24 cellular contexts compared by ENCODE assay signal in the genomic region with DNA sequence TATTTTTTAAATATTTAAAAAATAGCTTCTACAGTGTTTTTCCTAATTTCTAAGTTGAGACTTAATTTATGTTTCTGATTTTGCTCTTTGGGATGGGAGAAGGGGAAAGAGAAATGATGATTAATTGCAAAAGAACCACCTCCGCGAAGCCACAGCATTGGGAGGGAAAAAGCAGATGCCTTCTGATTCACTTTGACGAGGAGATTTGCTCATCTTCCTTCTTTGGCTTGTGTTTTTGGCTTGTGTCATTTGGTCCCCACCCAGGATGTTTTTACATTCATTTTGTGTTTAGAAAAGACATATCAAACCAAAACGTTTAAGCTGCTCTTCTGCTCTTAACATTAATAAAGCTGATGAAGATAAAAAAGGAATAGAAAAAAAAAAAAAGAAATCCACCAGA.
"Had no signal": no experiment of that assay in that cellular context is flagged by ENCODE, and none has a peak within 500 bp of the region (broad histone marks: within the 10 kb centered on the region; RNA-seq: fewer than 3 reads in every experiment).

No MANE protein-coding gene starts in this region.

- DNase-seq: hypothalamus; immature natural killer cell; kidney; left colon; left lung; lower lobe of right lung; mammary epithelial cell; midbrain; mucosa of descending colon; naive thymus-derived CD4-positive, alpha-beta T cell; ovary; right lobe of liver; stimulated activated CD4-positive, alpha-beta T cell treated with anti-CD3 and anti-CD28 coated beads, Interleukin-1b, Interleukin-23, amount 100 ng/mL, for 48 hours; stimulated activated CD4-positive, alpha-beta T cell treated with anti-CD3 and anti-CD28 coated beads, Interleukin-2, amount 100 ng/mL, for 48 hours; stimulated activated naive B cell treated with anti-CD40 and anti-IgM and Interleukin-4, amounts not matched to agents 10 μg/mL and 1 μg/mL and 100 μg/mL, for 72 hours; stimulated activated naive CD8-positive, alpha-beta T cell treated with anti-CD3 and anti-CD28 coated beads, Interleukin-15, Interleukin-2, amounts not matched to agents 100 U/mL and 50 U/mL, for 24 hours; stomach; tibial artery; trophoblast cell; upper lobe of right lung had no signal

- H3K4me1 ChIP-seq: left lung, lower lobe of right lung, right atrium auricular region, right lobe of liver, stomach, tibial artery, upper lobe of right lung had no signal

- ATAC-seq: left colon; left lung; lower lobe of right lung; mucosa of descending colon; naive thymus-derived CD4-positive, alpha-beta T cell; natural killer cell treated with Interleukin-12 subunit alpha and Interleukin-12 subunit beta and Interleukin-15 and Interleukin-18, amount 100 ng/mL, for 72 hours; right lobe of liver; stimulated activated naive B cell treated with anti-CD40 and anti-IgM and Interleukin-4, amounts not matched to agents 10 μg/mL and 1 μg/mL and 100 μg/mL, for 72 hours; stimulated activated naive CD8-positive, alpha-beta T cell treated with anti-CD3 and anti-CD28 coated beads, Interleukin-15, Interleukin-2, amounts not matched to agents 100 U/mL and 50 U/mL, for 24 hours; upper lobe of right lung had no signal

- H3K4me2 ChIP-seq: smooth muscle cell had no signal

- H3K27me3 ChIP-seq: left lung, ovary, right atrium auricular region, right lobe of liver, stomach, tibial artery, upper lobe of right lung had no signal

- H3K36me3 ChIP-seq: left lung, lower lobe of right lung, ovary, right atrium auricular region, right lobe of liver, stomach, thoracic aorta, tibial artery, upper lobe of right lung had no signal

- H3K27ac ChIP-seq: left lung, lower lobe of right lung, ovary, right atrium auricular region, right lobe of liver, stomach, thoracic aorta, tibial artery, upper lobe of right lung had no signal

- H3K9me3 ChIP-seq: ovary, right lobe of liver, thoracic aorta, upper lobe of right lung had no signal

- H3K4me3 ChIP-seq: left lung, lower lobe of right lung, mucosa of descending colon, ovary, right atrium auricular region, right lobe of liver, smooth muscle cell, stomach, thoracic aorta, tibial artery, upper lobe of right lung had no signal
